ENCODE assay signal across 9 cellular contexts in the genomic region with DNA sequence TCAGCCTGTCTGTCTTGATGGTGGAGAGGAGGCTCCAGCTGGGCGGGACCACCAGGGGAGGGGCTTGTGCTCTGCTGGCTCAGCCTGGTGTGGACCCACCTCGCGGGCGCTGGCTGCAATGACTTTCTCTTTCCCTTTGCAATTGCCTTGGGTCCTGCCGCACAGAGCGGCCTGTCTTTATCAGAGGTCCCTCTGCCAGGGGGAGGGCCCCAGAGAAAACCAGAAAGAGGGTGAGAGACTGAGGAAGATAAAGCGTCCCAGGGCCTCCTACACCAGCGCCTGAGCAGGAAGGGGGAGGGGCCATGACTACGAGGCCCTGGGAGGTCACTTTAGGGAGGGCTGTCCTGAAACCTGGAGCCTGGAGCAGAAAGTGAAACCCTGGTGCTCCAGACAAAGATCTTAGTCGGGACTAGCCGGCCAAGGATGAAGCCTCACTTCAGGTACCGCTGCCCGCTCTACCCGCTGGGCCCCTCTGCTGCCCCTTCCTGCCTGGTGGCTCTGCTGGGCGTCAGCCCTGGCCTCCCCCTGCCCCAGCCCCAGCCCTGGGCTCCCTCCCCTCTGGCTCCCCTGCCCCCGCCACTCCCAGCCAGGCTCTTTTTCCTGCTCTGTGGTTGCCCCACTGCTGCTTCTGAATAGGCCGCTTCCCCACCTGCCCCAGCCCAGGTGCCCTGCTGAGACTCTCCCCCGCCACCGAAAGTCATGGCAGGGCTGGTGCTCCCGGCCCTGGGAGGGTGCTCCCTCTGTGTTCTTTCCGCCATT. TPM values are rescaled to one million over a fixed set of nuclear protein-coding genes. Genes with fewer than 3 reads are reported as not detected.
A peak's percentile ranks its signal among the peaks of the same experiment; 100 is the strongest.
DNase-seq lines count a peak whose midpoint lies in the region; ATAC-seq and TF ChIP-seq lines count a peak whose summit lies in the region.
"Not testable (repeated sequence)": the region's sequence is repeated elsewhere in the genome, so short reads cannot be mapped to it uniquely, and the experiment has no call there.
"Had no signal": no experiment of that assay in that cellular context is flagged by ENCODE, and none has a peak within 500 bp of the region (broad histone marks: within the 10 kb centered on the region; RNA-seq: fewer than 3 reads in every experiment).

A gene (plus strand): TSS at position 327 of the 759 bp plus-strand sequence. CDS start 97 bp downstream, at position 424.

- not testable (repeated sequence) for TF ChIP-seq POLR2A in NB4 (IDR thresholded peaks at IDR 0.05; ENCODE audit: extremely low read depth, insufficient read length)
- TF ChIP-seq POLR2A in body of pancreas (IDR thresholded peaks at IDR 0.05) = peak; percentile 50 to 86 (median 83)

- intact Hi-C loops in body of pancreas (cut with DNase I) = not testable (repeated sequence)

- H2AFZ ChIP-seq in hepatocyte = peak within 1 kb of the TSS; percentile 92

- WGBS in body of pancreas, 2 donors = 9 to 21% methylated on average over 7 to 21 of the region's 21 CpGs
- 4% methylated on average over 19 of the region's 21 CpGs for WGBS in hepatocyte (ENCODE audit: low lambda C conversion rate, missing lambda C conversion rate)
- 1% methylated on average over 20 of the region's 21 CpGs for WGBS in urinary bladder

- H3K27me3 ChIP-seq in body of pancreas, hepatocyte: not testable (repeated sequence)

- not testable (repeated sequence) for H3K9me3 Mint-ChIP-seq in WTC11

- H3K9me3 ChIP-seq in body of pancreas; hepatocyte (ENCODE audit: low read depth): not testable (repeated sequence)

- not testable (repeated sequence) for H3K36me3 Mint-ChIP-seq in WTC11

- H3K4me1 ChIP-seq in body of pancreas = peaks cover 12% of the 10 kb centered on the region
- H3K4me1 ChIP-seq in hepatocyte (ENCODE audit: insufficient read depth) = peaks cover 11% of the 10 kb centered on the region
- not testable (repeated sequence) for H3K4me1 ChIP-seq in urinary bladder (ENCODE audit: insufficient read depth)

- H3K79me2 ChIP-seq in hepatocyte = peaks cover 13% of the 10 kb centered on the region

- H3K4me3 Mint-ChIP-seq in WTC11 = peak within 1 kb of the TSS; percentile 78

- not testable (repeated sequence) for H3K36me3 ChIP-seq in body of pancreas (replicated peaks in 1 of 2; ENCODE audit: insufficient read depth in 1 of 2, low read depth in 2 of 2); hepatocyte (replicated peaks; ENCODE audit: insufficient read depth, low read depth); urinary bladder (ENCODE audit: insufficient read depth)

- POLR2A ChIA-PET in WTC11 (lab: Charles Lee) = interaction anchor here (0.7 kb wide), 1 partner anchor 74 kb away, joined by 3 read pairs; no protein-coding TSS in a partner anchor

- TF ChIP-seq CTCF in NB4 (IDR thresholded peaks at IDR 0.05; ENCODE audit: low read depth, low read length); WTC11 (IDR thresholded peaks at IDR 0.05); body of pancreas (IDR thresholded peaks at IDR 0.05); hepatocyte (IDR thresholded peaks at IDR 0.05; ENCODE audit: poor library complexity): not testable (repeated sequence)

- peak within 1 kb of the TSS; percentile 93 for H3K4me2 ChIP-seq in hepatocyte

- CTCF ChIA-PET in WTC11 (lab: Charles Lee) = interaction anchor here (0.6 to 1.8 kb wide), 4 partner anchors 13 to 239 kb away, joined by 3 read pairs; no protein-coding TSS in a partner anchor

- H3K27me3 Mint-ChIP-seq in WTC11 (ENCODE audit: low read depth) = not testable (repeated sequence)

- ATAC-seq in GM18499 (IDR thresholded peaks at IDR 0.05; ENCODE audit: insufficient read depth, unreplicated experiment) = peak; percentile 69
- peak; percentile 92 for ATAC-seq in HG02642 (IDR thresholded peaks at IDR 0.05; ENCODE audit: poor library complexity, unreplicated experiment)
- peak; percentile 82 for ATAC-seq in WTC11
- peak; percentile 93 for ATAC-seq in body of pancreas

- peak within 1 kb of the TSS; percentile 65 for H3K4me3 ChIP-seq in NB4 (ENCODE audit: low read depth, low read length)
- H3K4me3 ChIP-seq in body of pancreas = peak within 1 kb of the TSS in 1 of 2 donors; percentile 3
- H3K4me3 ChIP-seq in hepatocyte = peak within 1 kb of the TSS; percentile 74
- H3K4me3 ChIP-seq in urinary bladder (ENCODE audit: low read depth, low read length) = peak within 1 kb of the TSS; percentile 79

- DNase-seq in NB4 (ENCODE audit: low read depth) (peak; percentile 59), WTC11 (ENCODE audit: low spot score) (peak; percentile 61), body of pancreas (peak; percentile 62 to 79 (median 74)), hepatocyte (ENCODE audit: low spot score) (peak; percentile 55), retina (peak; percentile 44)

- peaks cover 69% of the 10 kb centered on the region for H3K4me1 Mint-ChIP-seq in WTC11

- H3K27ac Mint-ChIP-seq in WTC11 = peak within 1 kb of the TSS; percentile 97

- not testable (repeated sequence) for H3K9me2 ChIP-seq in hepatocyte (replicated peaks; ENCODE audit: insufficient read depth)

- H3K27ac ChIP-seq in body of pancreas (peak within 1 kb of the TSS; percentile 71 to 91 (median 86)), hepatocyte (peak within 1 kb of the TSS; percentile 96), urinary bladder (ENCODE audit: low read depth) (peak within 1 kb of the TSS; percentile 65)

- not testable (repeated sequence) for H4K20me1 ChIP-seq in hepatocyte (ENCODE audit: insufficient read depth, poor library complexity, severe bottlenecking)

TF ChIP-seq in WTC11, 78 proteins besides CTCF, POLR2A, EP300 and RAD21:
- peak; percentile 98 for TF ChIP-seq ZNF263 (CRISPR knock-in tag; IDR thresholded peaks at IDR 0.05; ENCODE audit: low read depth)
- TF ChIP-seq, protein P1, sequence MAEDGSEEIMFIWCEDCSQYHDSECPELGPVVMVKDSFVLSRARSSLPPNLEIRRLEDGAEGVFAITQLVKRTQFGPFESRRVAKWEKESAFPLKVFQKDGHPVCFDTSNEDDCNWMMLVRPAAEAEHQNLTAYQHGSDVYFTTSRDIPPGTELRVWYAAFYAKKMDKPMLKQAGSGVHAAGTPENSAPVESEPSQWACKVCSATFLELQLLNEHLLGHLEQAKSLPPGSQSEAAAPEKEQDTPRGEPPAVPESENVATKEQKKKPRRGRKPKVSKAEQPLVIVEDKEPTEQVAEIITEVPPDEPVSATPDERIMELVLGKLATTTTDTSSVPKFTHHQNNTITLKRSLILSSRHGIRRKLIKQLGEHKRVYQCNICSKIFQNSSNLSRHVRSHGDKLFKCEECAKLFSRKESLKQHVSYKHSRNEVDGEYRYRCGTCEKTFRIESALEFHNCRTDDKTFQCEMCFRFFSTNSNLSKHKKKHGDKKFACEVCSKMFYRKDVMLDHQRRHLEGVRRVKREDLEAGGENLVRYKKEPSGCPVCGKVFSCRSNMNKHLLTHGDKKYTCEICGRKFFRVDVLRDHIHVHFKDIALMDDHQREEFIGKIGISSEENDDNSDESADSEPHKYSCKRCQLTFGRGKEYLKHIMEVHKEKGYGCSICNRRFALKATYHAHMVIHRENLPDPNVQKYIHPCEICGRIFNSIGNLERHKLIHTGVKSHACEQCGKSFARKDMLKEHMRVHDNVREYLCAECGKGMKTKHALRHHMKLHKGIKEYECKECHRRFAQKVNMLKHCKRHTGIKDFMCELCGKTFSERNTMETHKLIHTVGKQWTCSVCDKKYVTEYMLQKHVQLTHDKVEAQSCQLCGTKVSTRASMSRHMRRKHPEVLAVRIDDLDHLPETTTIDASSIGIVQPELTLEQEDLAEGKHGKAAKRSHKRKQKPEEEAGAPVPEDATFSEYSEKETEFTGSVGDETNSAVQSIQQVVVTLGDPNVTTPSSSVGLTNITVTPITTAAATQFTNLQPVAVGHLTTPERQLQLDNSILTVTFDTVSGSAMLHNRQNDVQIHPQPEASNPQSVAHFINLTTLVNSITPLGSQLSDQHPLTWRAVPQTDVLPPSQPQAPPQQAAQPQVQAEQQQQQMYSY (CRISPR knock-in tag; IDR thresholded peaks at IDR 0.05) = peak; percentile 92

RNA-seq across cellular contexts. Expression of the gene that starts here (rescaled TPM):
- total RNA-seq in WTC11 (2021) (8.7 to 13.1 TPM (median 11.0 TPM) in 3 replicates), body of pancreas (under 1 TPM; 0.52 to 0.99 TPM), hepatocyte (1.2 and 4.7 TPM in 2 replicates), urinary bladder (4.7 TPM)
- polyA plus RNA-seq in hepatocyte (8.8 and 10.0 TPM in 2 replicates), urinary bladder (4.4 TPM)
- polyA plus RNA-seq: neural cell had no signal

Comparison
In these comparisons a context has a peak if more than half of its experiments do, and no peak if none do; other contexts are left out.
1. Peak in DNase-seq, ATAC-seq and H3K27ac ChIP-seq in body of pancreas; RNA of the gene not detected or under 1 TPM.